ENCODE assay signal across 14 cellular contexts in the genomic region with DNA sequence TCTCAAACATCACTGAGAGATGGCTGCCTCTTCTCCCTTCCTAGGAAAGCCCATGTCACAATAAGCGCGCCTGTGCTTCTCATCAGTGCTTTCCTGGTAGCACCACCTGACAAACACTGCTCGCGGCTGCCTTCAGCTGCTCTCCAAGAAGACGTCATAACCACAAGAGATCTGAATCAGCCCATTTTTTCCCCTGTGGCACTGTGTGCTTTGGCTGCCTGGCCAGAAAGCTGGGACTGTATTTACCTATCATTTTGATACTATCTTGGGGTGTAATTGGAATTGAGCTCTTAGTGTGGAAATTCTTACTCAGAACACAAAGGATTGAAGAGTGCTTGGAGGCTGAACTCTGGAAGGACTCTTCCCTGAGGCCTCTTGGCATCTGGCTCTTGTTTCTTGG. TPM values are rescaled to one million over a fixed set of nuclear protein-coding genes. Genes with fewer than 3 reads are reported as not detected.
DNase-seq lines count a peak whose midpoint lies in the region; ATAC-seq, FAIRE-seq and TF ChIP-seq lines count a peak whose summit lies in the region.
"Had no signal": no experiment of that assay in that cellular context is flagged by ENCODE, and none has a peak within 500 bp of the region (broad histone marks: within the 10 kb centered on the region; RNA-seq: fewer than 3 reads in every experiment).

No MANE protein-coding gene starts in this region.

- peak; percentile 15 for DNase-seq in activated CD8-positive, alpha-beta T cell treated with anti-CD3 and anti-CD28 coated beads for 36 hours
- no peak for DNase-seq in activated CD8-positive, alpha-beta T cell treated with anti-CD3 and anti-CD28 coated beads, Interleukin-2, amount 10 ng/mL, durations not matched to agents 7 days and 5 days
- DNase-seq in OCI-M1 (lab: John Stamatoyannopoulos, UW) (peak; percentile 44), bronchial epithelial cell (ENCODE audit: low read depth) (peak; percentile 90), NCI-H345 (lab: John Stamatoyannopoulos, UW) (no peak), NCI-H2171 (lab: John Stamatoyannopoulos, UW) (no peak), activated gamma-delta T cell (lab: John Stamatoyannopoulos, UW) (no peak)
- peak; percentile 6 for DNase-seq in stimulated activated naive CD8-positive, alpha-beta T cell treated with anti-CD3 and anti-CD28 coated beads, Interleukin-15, Interleukin-2, amounts not matched to agents 100 U/mL and 50 U/mL, for 24 hours
- DNase-seq: activated CD8-positive, alpha-beta memory T cell treated with anti-CD3 and anti-CD28 coated beads, Interleukin-2, amount 50 U/mL, for 4 hours; kidney glomerular epithelial cell; NCI-H446 treated with DMSO at 0.1 percent for 48 hours had no signal

- no peak overlapping the region for H3K4me3 ChIP-seq in bronchial epithelial cell (ENCODE audit: low read depth, low read length)

- peaks cover 24% of the 10 kb centered on the region for H3K27me3 Mint-ChIP-seq in activated CD8-positive, alpha-beta T cell treated with anti-CD3 and anti-CD28 coated beads for 36 hours
- H3K27me3 Mint-ChIP-seq in activated CD8-positive, alpha-beta T cell treated with anti-CD3 and anti-CD28 coated beads, Interleukin-2, amount 10 ng/mL, durations not matched to agents 7 days and 5 days (ENCODE audit: low read depth): peaks cover 23% of the 10 kb centered on the region

- no peaks in the 10 kb centered on the region for H3K36me3 ChIP-seq in bronchial epithelial cell (ENCODE audit: control insufficient read depth, insufficient read depth, low read length)

- peak; percentile 56 for ATAC-seq in activated CD8-positive, alpha-beta T cell treated with anti-CD3 and anti-CD28 coated beads for 36 hours
- ATAC-seq in activated CD8-positive, alpha-beta T cell treated with anti-CD3 and anti-CD28 coated beads, Interleukin-2, amount 10 ng/mL, durations not matched to agents 7 days and 5 days: no peak
- ATAC-seq in stimulated activated naive CD8-positive, alpha-beta T cell treated with anti-CD3 and anti-CD28 coated beads, Interleukin-15, Interleukin-2, amounts not matched to agents 100 U/mL and 50 U/mL, for 24 hours: peak; percentile 82

- no peak overlapping the region for H3K4me3 Mint-ChIP-seq in activated CD8-positive, alpha-beta T cell treated with anti-CD3 and anti-CD28 coated beads for 36 hours
- H3K4me3 Mint-ChIP-seq in activated CD8-positive, alpha-beta T cell treated with anti-CD3 and anti-CD28 coated beads, Interleukin-2, amount 10 ng/mL, durations not matched to agents 7 days and 5 days: no peak overlapping the region

- no peak for TF ChIP-seq CTCF in activated CD8-positive, alpha-beta T cell treated with anti-CD3 and anti-CD28 coated beads for 36 hours (IDR thresholded peaks at IDR 0.05)
- no peak for TF ChIP-seq CTCF in bronchial epithelial cell (IDR thresholded peaks at IDR 0.05; ENCODE audit: insufficient read depth, low read length, severe bottlenecking)

- intact Hi-C loops in activated CD8-positive, alpha-beta T cell treated with anti-CD3 and anti-CD28 coated beads for 36 hours (cut with micrococcal nuclease): no loop called here

- FAIRE-seq in bronchial epithelial cell (lab: Jason Lieb, UNC): no peak

- H3K27me3 ChIP-seq in bronchial epithelial cell (ENCODE audit: control insufficient read depth, insufficient read depth, low read length): no peaks in the 10 kb centered on the region

- no peak overlapping the region for H3K27ac Mint-ChIP-seq in activated CD8-positive, alpha-beta T cell treated with anti-CD3 and anti-CD28 coated beads for 36 hours
- no peak overlapping the region for H3K27ac Mint-ChIP-seq in activated CD8-positive, alpha-beta T cell treated with anti-CD3 and anti-CD28 coated beads, Interleukin-2, amount 10 ng/mL, durations not matched to agents 7 days and 5 days

- CTCF ChIA-PET in activated CD8-positive, alpha-beta T cell treated with anti-CD3 and anti-CD28 coated beads for 36 hours (lab: Charles Lee): no interaction called here
- CTCF ChIA-PET in activated CD8-positive, alpha-beta T cell treated with anti-CD3 and anti-CD28 coated beads, Interleukin-2, amount 10 ng/mL, durations not matched to agents 7 days and 5 days (lab: Charles Lee): interaction anchor here (0.9 kb wide), 1 partner anchor 15 kb away, joined by 3 read pairs; no protein-coding TSS in a partner anchor

- no peaks in the 10 kb centered on the region for H3K9me3 Mint-ChIP-seq in activated CD8-positive, alpha-beta T cell treated with anti-CD3 and anti-CD28 coated beads for 36 hours
- no peaks in the 10 kb centered on the region for H3K9me3 Mint-ChIP-seq in activated CD8-positive, alpha-beta T cell treated with anti-CD3 and anti-CD28 coated beads, Interleukin-2, amount 10 ng/mL, durations not matched to agents 7 days and 5 days (ENCODE audit: insufficient read depth)

- POLR2A ChIA-PET in activated CD8-positive, alpha-beta T cell treated with anti-CD3 and anti-CD28 coated beads for 36 hours (lab: Charles Lee): no interaction called here
- POLR2A ChIA-PET in activated CD8-positive, alpha-beta T cell treated with anti-CD3 and anti-CD28 coated beads, Interleukin-2, amount 10 ng/mL, durations not matched to agents 7 days and 5 days (lab: Charles Lee): no interaction called here

- no peaks in the 10 kb centered on the region for H3K36me3 Mint-ChIP-seq in activated CD8-positive, alpha-beta T cell treated with anti-CD3 and anti-CD28 coated beads for 36 hours (ENCODE audit: low read depth)
- H3K36me3 Mint-ChIP-seq in activated CD8-positive, alpha-beta T cell treated with anti-CD3 and anti-CD28 coated beads, Interleukin-2, amount 10 ng/mL, durations not matched to agents 7 days and 5 days (ENCODE audit: low read depth): no peaks in the 10 kb centered on the region

- no peaks in the 10 kb centered on the region for H3K4me1 Mint-ChIP-seq in activated CD8-positive, alpha-beta T cell treated with anti-CD3 and anti-CD28 coated beads for 36 hours (ENCODE audit: low read depth)
- H3K4me1 Mint-ChIP-seq in activated CD8-positive, alpha-beta T cell treated with anti-CD3 and anti-CD28 coated beads, Interleukin-2, amount 10 ng/mL, durations not matched to agents 7 days and 5 days (ENCODE audit: low read depth): no peaks in the 10 kb centered on the region

RNA-seq across cellular contexts. Expression of a gene that starts 50.3 kb away (rescaled TPM):
- not detected for total RNA-seq in activated CD8-positive, alpha-beta T cell treated with anti-CD3 and anti-CD28 coated beads for 36 hours
- total RNA-seq in activated CD8-positive, alpha-beta T cell treated with anti-CD3 and anti-CD28 coated beads, Interleukin-2, amount 10 ng/mL, durations not matched to agents 7 days and 5 days: not detected
- total RNA-seq in bronchial epithelial cell: 239 and 322 TPM in 2 replicates
- total RNA-seq: fibroblast of lung, G401 had no signal

RNA-seq across cellular contexts. Expression of a gene that starts 57.0 kb away (rescaled TPM):
- not detected for total RNA-seq in activated CD8-positive, alpha-beta T cell treated with anti-CD3 and anti-CD28 coated beads for 36 hours
- total RNA-seq in activated CD8-positive, alpha-beta T cell treated with anti-CD3 and anti-CD28 coated beads, Interleukin-2, amount 10 ng/mL, durations not matched to agents 7 days and 5 days: not detected
- 0.53 and 3.7 TPM in 2 replicates for total RNA-seq in bronchial epithelial cell
- total RNA-seq: cardiac septum, fibroblast of lung, G401 had no signal

Comparison
In these comparisons a context has a peak if more than half of its experiments do, and no peak if none do; other contexts are left out.
1. DNase-seq: peak in activated CD8-positive, alpha-beta T cell treated with anti-CD3 and anti-CD28 coated beads for 36 hours (single experiment), OCI-M1 (single experiment), bronchial epithelial cell (single experiment) and stimulated activated naive CD8-positive, alpha-beta T cell treated with anti-CD3 and anti-CD28 coated beads, Interleukin-15, Interleukin-2, amounts not matched to agents 100 U/mL and 50 U/mL, for 24 hours (single experiment); none in activated CD8-positive, alpha-beta T cell treated with anti-CD3 and anti-CD28 coated beads, Interleukin-2, amount 10 ng/mL, durations not matched to agents 7 days and 5 days (single experiment), NCI-H345 (single experiment), NCI-H2171 (single experiment) and activated gamma-delta T cell (single experiment).
2. RNA of a gene that starts 50.3 kb away (total RNA-seq): 239 to 322 TPM in bronchial epithelial cell; not detected in activated CD8-positive, alpha-beta T cell treated with anti-CD3 and anti-CD28 coated beads for 36 hours and not detected in activated CD8-positive, alpha-beta T cell treated with anti-CD3 and anti-CD28 coated beads, Interleukin-2, amount 10 ng/mL, durations not matched to agents 7 days and 5 days; every median in the first group is over 100 times any median in the second.